In genomic region chr3:191329654-191330308, GRCh38 we compare ENCODE assay signal across 8 cellular contexts. TPM values are rescaled to one million over a fixed set of nuclear protein-coding genes. Genes with fewer than 3 reads are reported as not detected.
DNase-seq lines count a peak whose midpoint lies in the region; ATAC-seq, FAIRE-seq and TF ChIP-seq lines count a peak whose summit lies in the region.

No MANE protein-coding gene starts in this region.

- peak overlapping the region; percentile 56 for H3K27ac Mint-ChIP-seq in activated T-cell treated with anti-CD3 and anti-CD28 coated beads, Interleukin-2, amount 50 U/mL, for 72 hours
- peak overlapping the region; percentile 98 for H3K27ac Mint-ChIP-seq in neural progenitor cell

- H3K4me2 ChIP-seq in neural progenitor cell: peak overlapping the region; percentile 93

- H3K36me3 ChIP-seq in ACC112 (ENCODE audit: insufficient read depth, low read length) (no peaks in the 10 kb centered on the region), neural progenitor cell (no peaks in the 10 kb centered on the region)

- H3K27me3 Mint-ChIP-seq in activated T-cell treated with anti-CD3 and anti-CD28 coated beads, Interleukin-2, amount 50 U/mL, for 72 hours (ENCODE audit: low read depth): peaks cover 23% of the 10 kb centered on the region
- no peaks in the 10 kb centered on the region for H3K27me3 Mint-ChIP-seq in neural progenitor cell (ENCODE audit: insufficient read depth, low read depth)

- H4K20me1 ChIP-seq in neural progenitor cell (ENCODE audit: low read depth): peaks cover 16% of the 10 kb centered on the region

- H3K27me3 ChIP-seq in ACC112 (ENCODE audit: insufficient read depth, low read length) (no peaks in the 10 kb centered on the region), foreskin keratinocyte (no peaks in the 10 kb centered on the region), neural progenitor cell (peaks cover 4% of the 10 kb centered on the region)

- no peaks in the 10 kb centered on the region for H3K9me3 ChIP-seq in neural progenitor cell (ENCODE audit: low read depth)

- no peak for FAIRE-seq in D721Med (lab: Jason Lieb, UNC)

- peaks cover 18% of the 10 kb centered on the region for H3K4me1 Mint-ChIP-seq in activated T-cell treated with anti-CD3 and anti-CD28 coated beads, Interleukin-2, amount 50 U/mL, for 72 hours (ENCODE audit: low read depth)
- peaks cover 35% of the 10 kb centered on the region for H3K4me1 Mint-ChIP-seq in neural progenitor cell

- TF ChIP-seq CTCF in GM12865 (IDR thresholded peaks at IDR 0.05; ENCODE audit: insufficient read depth, low read depth, low read length, missing control alignments) (no peak), foreskin keratinocyte (conservative IDR thresholded peaks at IDR 0.05) (no peak), neural progenitor cell (IDR thresholded peaks at IDR 0.05) (no peak), D721Med (IDR thresholded peaks at IDR 0.05; ENCODE audit: insufficient read depth, missing control alignments) (no peak)

- peak; percentile 47 for DNase-seq in GM12865 (ENCODE audit: low read depth)
- DNase-seq in NCI-H1694 (lab: John Stamatoyannopoulos, UW): peak; percentile 18
- DNase-seq in activated T-cell treated with anti-CD3 and anti-CD28 coated beads, Interleukin-2, amount 50 U/mL, for 72 hours: peak; percentile 17 to 19
- DNase-seq in foreskin keratinocyte: peak; percentile 40 to 60
- peak; percentile 61 for DNase-seq in neural progenitor cell (ENCODE audit: low spot score)
- no peak for DNase-seq in D721Med (ENCODE audit: insufficient read length, low spot score)

- peak overlapping the region; percentile 94 for H2AFZ ChIP-seq in ACC112 (ENCODE audit: low read length, unreplicated experiment)
- H2AFZ ChIP-seq in neural progenitor cell (replicated peaks): peak overlapping the region; percentile 94

- peaks cover 14% of the 10 kb centered on the region for H3F3A ChIP-seq in neural progenitor cell (ENCODE audit: low read depth)

- peak overlapping the region; percentile 72 to 89 for H3K4me3 Mint-ChIP-seq in activated T-cell treated with anti-CD3 and anti-CD28 coated beads, Interleukin-2, amount 50 U/mL, for 72 hours
- H3K4me3 Mint-ChIP-seq in neural progenitor cell: peak overlapping the region; percentile 94

- H3K4me3 ChIP-seq in ACC112 (ENCODE audit: low read depth, low read length) (peak overlapping the region; percentile 96), GM12865 (ENCODE audit: low read depth, low read length) (peak overlapping the region; percentile 87), neural progenitor cell (peak overlapping the region; percentile 97)

- H3K79me2 ChIP-seq in ACC112 (ENCODE audit: control insufficient read depth, insufficient read depth, low read length, unreplicated experiment): peaks cover 54% of the 10 kb centered on the region
- H3K79me2 ChIP-seq in neural progenitor cell (ENCODE audit: low read depth): peaks cover 48% of the 10 kb centered on the region

- peaks cover 2% of the 10 kb centered on the region in 2 donors for H3K36me3 Mint-ChIP-seq in activated T-cell treated with anti-CD3 and anti-CD28 coated beads, Interleukin-2, amount 50 U/mL, for 72 hours (ENCODE audit: insufficient read depth in 2 of 2)
- H3K36me3 Mint-ChIP-seq in neural progenitor cell: peaks cover 4% of the 10 kb centered on the region

- H3K27ac ChIP-seq in ACC112 (ENCODE audit: low read depth, low read length) (peak overlapping the region; percentile 87), foreskin keratinocyte (peak overlapping the region; percentile 58), neural progenitor cell (peak overlapping the region; percentile 73)

- peak overlapping the region; percentile 78 for H3K9ac ChIP-seq in neural progenitor cell

- H3K9me3 Mint-ChIP-seq in activated T-cell treated with anti-CD3 and anti-CD28 coated beads, Interleukin-2, amount 50 U/mL, for 72 hours: no peaks in the 10 kb centered on the region
- no peaks in the 10 kb centered on the region for H3K9me3 Mint-ChIP-seq in neural progenitor cell

- ATAC-seq in HG02678 (IDR thresholded peaks at IDR 0.05; ENCODE audit: unreplicated experiment) (peak; percentile 22), foreskin keratinocyte (peak; percentile 51)
- peak; percentile 29 to 45 for ATAC-seq in activated T-cell treated with anti-CD3 and anti-CD28 coated beads, Interleukin-2, amount 50 U/mL, for 72 hours (replicated peaks in 1 of 2)

- H3K4me1 ChIP-seq in ACC112 (ENCODE audit: control insufficient read depth, insufficient read depth, low read length, unreplicated experiment) (peaks cover 46% of the 10 kb centered on the region), foreskin keratinocyte (peaks cover 5% of the 10 kb centered on the region), neural progenitor cell (peaks cover 40% of the 10 kb centered on the region)

RNA-seq across cellular contexts. Expression of gene UTS2B, which starts 0.5 kb away (rescaled TPM):
- not detected for total RNA-seq in activated T-cell treated with anti-CD3 and anti-CD28 coated beads, Interleukin-2, amount 50 U/mL, for 72 hours
- total RNA-seq in foreskin keratinocyte (0.11 TPM in 1 of 2 replicates, not detected in the other), neural progenitor cell (ENCODE audit: low replicate concordance) (not detected in 2 replicates)
- polyA plus RNA-seq in foreskin keratinocyte: 0.03 and 0.07 TPM in 2 replicates

RNA-seq across cellular contexts. Expression of gene CCDC50, which starts 0.6 kb away (rescaled TPM):
- total RNA-seq in activated T-cell treated with anti-CD3 and anti-CD28 coated beads, Interleukin-2, amount 50 U/mL, for 72 hours: 10 to 100 TPM; 29.4 to 35.9 TPM
- total RNA-seq in foreskin keratinocyte (49.0 and 56.2 TPM in 2 replicates), neural progenitor cell (ENCODE audit: low replicate concordance) (51.2 and 56.7 TPM in 2 replicates)
- 35.0 and 35.1 TPM in 2 replicates for polyA plus RNA-seq in foreskin keratinocyte
